18 cellular contexts compared by ENCODE assay signal in the genomic region with DNA sequence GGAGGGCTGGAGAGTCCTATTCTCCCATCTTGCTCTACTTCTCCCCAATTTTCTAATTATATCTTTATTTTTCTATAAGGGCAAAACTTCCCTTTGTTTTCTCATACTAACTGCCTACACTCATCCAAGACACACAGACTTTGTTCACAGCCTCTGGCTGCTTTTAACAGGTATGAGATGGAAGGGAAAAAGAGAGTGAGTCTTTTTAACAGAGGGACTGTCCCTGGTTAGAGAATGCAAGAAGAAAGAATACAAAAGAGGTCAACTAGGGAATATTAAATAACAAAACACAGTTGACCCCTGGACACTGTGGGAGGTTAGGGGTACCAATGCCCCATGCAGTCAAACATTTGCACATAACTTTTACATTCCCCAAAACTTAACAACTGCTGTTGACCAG. TPM values are rescaled to one million over a fixed set of nuclear protein-coding genes. Genes with fewer than 3 reads are reported as not detected.
DNase-seq lines count a peak whose midpoint lies in the region; ATAC-seq and TF ChIP-seq lines count a peak whose summit lies in the region.
"Had no signal": no experiment of that assay in that cellular context is flagged by ENCODE, and none has a peak within 500 bp of the region (broad histone marks: within the 10 kb centered on the region; RNA-seq: fewer than 3 reads in every experiment).

No MANE protein-coding gene starts in this region.

- H3K36me3 ChIP-seq in Loucy (ENCODE audit: insufficient read depth, low read length): peaks cover 67% of the 10 kb centered on the region
- peaks cover 6 to 97% (median 74%) of the 10 kb centered on the region in 6 donors for H3K36me3 ChIP-seq in spleen

- peak overlapping the region; percentile 19 for H3K4me3 Mint-ChIP-seq in T-helper 1 cell treated with Interleukin-12 subunit alpha and Interleukin-12 subunit beta and Interleukin-4 antibody, amounts not matched to agents 30 μg/mL and 1 μg/mL, for 36 hours
- H3K4me3 Mint-ChIP-seq in activated naive CD8-positive, alpha-beta T cell treated with anti-CD3 and anti-CD28 coated beads, Interleukin-2, amount 10 ng/mL, durations not matched to agents 7 days and 5 days: no peak overlapping the region

- DNase-seq in T-helper 1 cell (no peak), spleen (no peak), NCI-H526 (lab: John Stamatoyannopoulos, UW) (no peak), NAMALWA (ENCODE audit: low spot score) (no peak), NCI-H1092 treated with DMSO at 0.1 percent for 48 hours (lab: John Stamatoyannopoulos, UW) (no peak)
- DNase-seq in activated naive CD8-positive, alpha-beta T cell treated with anti-CD3 and anti-CD28 coated beads, Interleukin-2, amount 10 ng/mL, durations not matched to agents 7 days and 5 days: no peak
- DNase-seq: activated CD8-positive, alpha-beta memory T cell treated with anti-CD3 and anti-CD28 coated beads, Interleukin-2, amount 50 U/mL, for 48 hours; effector CD8-positive, alpha-beta T cell; heart right ventricle; mesenchymal stem cell; NCI-H1436 had no signal

- no peak overlapping the region for H2AFZ ChIP-seq in Loucy (ENCODE audit: low read length)

- H3K27me3 ChIP-seq in Loucy (ENCODE audit: insufficient read depth, low read length, poor library complexity, severe bottlenecking): no peaks in the 10 kb centered on the region
- H3K27me3 ChIP-seq in spleen (replicated peaks in 1 of 7): no peaks in the 10 kb centered on the region
- H3K27me3 ChIP-seq: heart right ventricle, tibial nerve had no signal

- peaks cover 15% of the 10 kb centered on the region for H3K9me3 Mint-ChIP-seq in T-helper 1 cell treated with Interleukin-12 subunit alpha and Interleukin-12 subunit beta and Interleukin-4 antibody, amounts not matched to agents 30 μg/mL and 1 μg/mL, for 36 hours
- H3K9me3 Mint-ChIP-seq in activated naive CD8-positive, alpha-beta T cell treated with anti-CD3 and anti-CD28 coated beads, Interleukin-2, amount 10 ng/mL, durations not matched to agents 7 days and 5 days: peaks cover 6% of the 10 kb centered on the region

- peaks cover 62% of the 10 kb centered on the region for H3K4me1 Mint-ChIP-seq in T-helper 1 cell treated with Interleukin-12 subunit alpha and Interleukin-12 subunit beta and Interleukin-4 antibody, amounts not matched to agents 30 μg/mL and 1 μg/mL, for 36 hours (ENCODE audit: low read depth)
- peaks cover 44% of the 10 kb centered on the region for H3K4me1 Mint-ChIP-seq in activated naive CD8-positive, alpha-beta T cell treated with anti-CD3 and anti-CD28 coated beads, Interleukin-2, amount 10 ng/mL, durations not matched to agents 7 days and 5 days

- no peaks in the 10 kb centered on the region for H3F3A ChIP-seq in Loucy (ENCODE audit: low read depth)

- peaks cover 84% of the 10 kb centered on the region for H3K36me3 Mint-ChIP-seq in T-helper 1 cell treated with Interleukin-12 subunit alpha and Interleukin-12 subunit beta and Interleukin-4 antibody, amounts not matched to agents 30 μg/mL and 1 μg/mL, for 36 hours (ENCODE audit: low read depth)
- peaks cover 85% of the 10 kb centered on the region for H3K36me3 Mint-ChIP-seq in activated naive CD8-positive, alpha-beta T cell treated with anti-CD3 and anti-CD28 coated beads, Interleukin-2, amount 10 ng/mL, durations not matched to agents 7 days and 5 days

- no peaks in the 10 kb centered on the region for H4K20me1 ChIP-seq in Loucy (ENCODE audit: insufficient read depth, low read length, poor library complexity, severe bottlenecking)

- no peak for TF ChIP-seq CTCF in Loucy (conservative IDR thresholded peaks at IDR 0.05; ENCODE audit: low read length)
- TF ChIP-seq CTCF in spleen (IDR thresholded peaks at IDR 0.05 in 8 of 11, conservative IDR thresholded peaks at IDR 0.05 in 3 of 11): no peak

- H3K4me1 ChIP-seq in Loucy (ENCODE audit: insufficient read depth, low read length, poor library complexity, severe bottlenecking) (peaks cover 9% of the 10 kb centered on the region), spleen (peaks cover 10 to 66% (median 36%) of the 10 kb centered on the region in 6 donors)

- H3K9ac ChIP-seq in Loucy (ENCODE audit: low read depth, low read length, poor library complexity, severe bottlenecking): no peak overlapping the region

- no peak overlapping the region for H3K4me3 ChIP-seq in Loucy (ENCODE audit: low read length, poor library complexity, severe bottlenecking)
- peak overlapping the region in 1 of 8 donors; percentile 23 for H3K4me3 ChIP-seq in spleen
- H3K4me3 ChIP-seq: heart right ventricle, smooth muscle cell, tibial nerve had no signal

- H3K4me2 ChIP-seq in Loucy (ENCODE audit: low read depth, low read length, poor library complexity, severe bottlenecking): peak overlapping the region; percentile 46
- H3K4me2 ChIP-seq: smooth muscle cell had no signal

- intact Hi-C loops in spleen (cut with DNase I; ENCODE audit: low total_unique reads): no loop called here

- TF ChIP-seq POLR2A in spleen (IDR thresholded peaks at IDR 0.05): no peak

- H3K27me3 Mint-ChIP-seq in T-helper 1 cell treated with Interleukin-12 subunit alpha and Interleukin-12 subunit beta and Interleukin-4 antibody, amounts not matched to agents 30 μg/mL and 1 μg/mL, for 36 hours (ENCODE audit: low read depth): no peaks in the 10 kb centered on the region
- H3K27me3 Mint-ChIP-seq in activated naive CD8-positive, alpha-beta T cell treated with anti-CD3 and anti-CD28 coated beads, Interleukin-2, amount 10 ng/mL, durations not matched to agents 7 days and 5 days: no peaks in the 10 kb centered on the region

- peak overlapping the region; percentile 6 to 93 (median 85) for H3K27ac ChIP-seq in spleen
- H3K27ac ChIP-seq: 22Rv1, VCaP had no signal

- no peaks in the 10 kb centered on the region for H3K79me2 ChIP-seq in Loucy (ENCODE audit: insufficient read depth, low read length)

- H3K9me3 ChIP-seq in Loucy (ENCODE audit: insufficient read depth, low read depth, low read length) (peaks cover 5% of the 10 kb centered on the region; the same call in 1 of the 2 replicates), spleen (peaks cover 0 to 29% (median 15%) of the 10 kb centered on the region in 8 donors)

- POLR2A ChIA-PET in activated naive CD8-positive, alpha-beta T cell treated with anti-CD3 and anti-CD28 coated beads, Interleukin-2, amount 10 ng/mL, durations not matched to agents 7 days and 5 days (lab: Charles Lee): no interaction called here

- H3K9me2 ChIP-seq in Loucy (replicated peaks; ENCODE audit: low read depth, low read length): no peaks in the 10 kb centered on the region

- H3K27ac Mint-ChIP-seq in T-helper 1 cell treated with Interleukin-12 subunit alpha and Interleukin-12 subunit beta and Interleukin-4 antibody, amounts not matched to agents 30 μg/mL and 1 μg/mL, for 36 hours: peak overlapping the region; percentile 53
- H3K27ac Mint-ChIP-seq in activated naive CD8-positive, alpha-beta T cell treated with anti-CD3 and anti-CD28 coated beads, Interleukin-2, amount 10 ng/mL, durations not matched to agents 7 days and 5 days: peak overlapping the region; percentile 44

- ATAC-seq in activated naive CD8-positive, alpha-beta T cell treated with anti-CD3 and anti-CD28 coated beads, Interleukin-2, amount 10 ng/mL, durations not matched to agents 7 days and 5 days (ENCODE audit: low read depth): no peak

RNA-seq across cellular contexts. Expression of gene SP100, which starts 41.8 kb away (rescaled TPM):
- total RNA-seq in activated naive CD8-positive, alpha-beta T cell treated with anti-CD3 and anti-CD28 coated beads, Interleukin-2, amount 10 ng/mL, durations not matched to agents 7 days and 5 days: 100 to 1,000 TPM; 301 to 314 TPM
- total RNA-seq in spleen: 100 to 1,000 TPM; 202 to 327 (median 270) TPM
- 100 to 1,000 TPM in 2 of 3 donors, 10 to 100 TPM in 1; 97.5 to 120 (median 118) TPM for polyA plus RNA-seq in spleen
- polyA plus RNA-seq: neural cell had no signal
